ENCODE assay signal across 11 cellular contexts in the genomic region with DNA sequence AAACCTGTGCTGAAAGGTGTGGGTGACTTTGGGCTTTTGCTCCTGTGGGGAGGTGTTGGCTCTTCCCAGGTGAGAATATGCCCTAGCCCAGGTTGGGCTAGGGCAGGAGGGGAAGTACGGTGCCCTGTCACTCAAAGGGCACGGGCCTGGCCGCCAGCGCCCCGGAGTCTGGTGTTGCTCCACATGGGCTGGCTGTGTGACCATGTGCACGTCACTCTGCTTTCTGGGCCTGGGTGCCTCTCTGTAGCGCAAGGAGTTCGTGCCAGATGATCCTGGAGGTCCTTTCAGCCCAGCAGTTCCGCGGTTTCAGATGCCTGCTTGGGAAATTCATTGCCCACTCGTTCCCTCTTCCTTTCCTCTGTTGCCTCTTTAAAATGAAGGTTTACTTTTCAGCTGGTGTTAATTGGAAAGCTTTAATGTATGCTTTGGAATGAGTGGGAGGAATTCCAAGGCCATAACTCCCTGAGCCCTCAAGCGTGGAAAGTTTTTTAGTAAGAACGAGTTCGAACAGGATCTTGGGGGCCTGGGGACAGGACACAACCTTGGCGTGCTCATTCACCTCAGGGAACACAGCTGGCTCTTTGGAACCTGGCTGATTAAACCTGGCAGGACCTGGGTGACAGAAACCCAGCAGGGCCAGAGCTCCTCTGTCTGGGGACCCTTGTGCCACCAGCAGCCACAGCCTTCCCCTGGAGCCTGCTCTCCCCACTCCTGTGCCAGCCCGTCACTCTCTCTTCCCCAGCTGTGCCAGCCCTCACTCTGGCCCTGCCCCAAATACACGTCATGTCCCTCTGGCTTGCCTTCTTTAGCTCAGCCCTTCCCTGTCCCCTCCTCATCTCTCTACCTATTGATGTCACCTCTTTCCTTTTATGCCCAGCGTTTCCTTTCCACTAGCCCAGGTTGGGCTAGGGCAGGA. TPM values are rescaled to one million over a fixed set of nuclear protein-coding genes. Genes with fewer than 3 reads are reported as not detected.
DNase-seq lines count a peak whose midpoint lies in the region; ATAC-seq and TF ChIP-seq lines count a peak whose summit lies in the region.
"Had no signal": no experiment of that assay in that cellular context is flagged by ENCODE, and none has a peak within 500 bp of the region (broad histone marks: within the 10 kb centered on the region; RNA-seq: fewer than 3 reads in every experiment).

No MANE protein-coding gene starts in this region.

- H3K4me3 Mint-ChIP-seq in endothelial cell (ENCODE audit: unreplicated experiment) = peak overlapping the region; percentile 51

- intact Hi-C loops in right lobe of liver (cut with DNase I) = no loop called here

- peaks cover 74% of the 10 kb centered on the region for H3K4me1 Mint-ChIP-seq in endothelial cell (ENCODE audit: unreplicated experiment)

- no peak for TF ChIP-seq CTCF in endothelial cell (IDR thresholded peaks at IDR 0.05; ENCODE audit: unreplicated experiment)
- TF ChIP-seq CTCF in right lobe of liver (IDR thresholded peaks at IDR 0.05) = no peak
- no peak for TF ChIP-seq CTCF in upper lobe of left lung (IDR thresholded peaks at IDR 0.05)
- TF ChIP-seq CTCF in GM10266 (IDR thresholded peaks at IDR 0.05; ENCODE audit: control insufficient read depth, insufficient read depth, low read depth, missing control alignments) = no peak

- H3K4me1 ChIP-seq in right lobe of liver = peaks cover 0 to 66% (median 25%) of the 10 kb centered on the region in 4 donors
- peaks cover 37 to 70% (median 49%) of the 10 kb centered on the region in 4 donors for H3K4me1 ChIP-seq in upper lobe of left lung

- H3K4me3 ChIP-seq in right lobe of liver (no peak overlapping the region), upper lobe of left lung (no peak overlapping the region)

- H3K27ac Mint-ChIP-seq in endothelial cell (ENCODE audit: unreplicated experiment) = peak overlapping the region; percentile 86
- H3K27ac Mint-ChIP-seq: activated T-helper 2 cell treated with anti-CD3 and anti-CD28 coated beads, Interferon-gamma antibody, Interleukin-2, Interleukin-4, amounts not matched to agents 10 μg/mL and 5 μg/mL and 100 μg/mL, durations not matched to agents 14 hours and 24 hours and 36 hours had no signal

- TF ChIP-seq EP300 in upper lobe of left lung (IDR thresholded peaks at IDR 0.05) = no peak

- peak; percentile 74 to 82 (median 78) for ATAC-seq in right lobe of liver
- ATAC-seq in upper lobe of left lung (ENCODE audit: low FRiP score in 2 of 2) = peak; percentile 27 to 43

- no peaks in the 10 kb centered on the region for H3K9me3 Mint-ChIP-seq in endothelial cell (ENCODE audit: unreplicated experiment)
- H3K9me3 Mint-ChIP-seq: activated T-helper 2 cell treated with anti-CD3 and anti-CD28 coated beads, Interferon-gamma antibody, Interleukin-2, Interleukin-4, amounts not matched to agents 10 μg/mL and 5 μg/mL and 100 μg/mL, durations not matched to agents 14 hours and 24 hours and 36 hours had no signal

- H3K27ac ChIP-seq in right lobe of liver (peak overlapping the region; percentile 41 to 83 (median 66)), upper lobe of left lung (peak overlapping the region; percentile 74 to 82 (median 80))
- H3K27ac ChIP-seq: 22Rv1 had no signal

- 29% methylated on average over 10 of the region's 18 CpGs for WGBS in right lobe of liver (ENCODE audit: insufficient coverage, low coverage, low lambda C conversion rate, missing lambda C conversion rate)
- 44 to 57% methylated on average over 13 to 18 of the region's 18 CpGs for WGBS in upper lobe of left lung, 2 donors

- TF ChIP-seq POLR2A in right lobe of liver (IDR thresholded peaks at IDR 0.05) (no peak), upper lobe of left lung (IDR thresholded peaks at IDR 0.05) (no peak), erythroblast (IDR thresholded peaks at IDR 0.05; ENCODE audit: low read length) (no peak)

- DNase-seq in DMS153 (lab: John Stamatoyannopoulos, UW) = peak; percentile 32
- no peak for DNase-seq in DMS153 treated with DMSO at 0.1 percent for 48 hours (lab: John Stamatoyannopoulos, UW; ENCODE audit: unreplicated experiment)
- no peak for DNase-seq in endothelial cell (ENCODE audit: low spot score)
- DNase-seq in right lobe of liver = peak; percentile 81 to 90 (median 88)
- DNase-seq in upper lobe of left lung = peak; percentile 34 to 84
- no peak for DNase-seq in GM10266 (ENCODE audit: extremely low spot score)
- no peak for DNase-seq in erythroblast (lab: John Stamatoyannopoulos, UW)
- DNase-seq in mucosa of gallbladder (ENCODE audit: low spot score) = no peak
- DNase-seq: H7 had no signal

- H3K9me3 ChIP-seq in right lobe of liver = no peaks in the 10 kb centered on the region
- H3K9me3 ChIP-seq in upper lobe of left lung = no peaks in the 10 kb centered on the region

- peaks cover 10% of the 10 kb centered on the region for H3K36me3 Mint-ChIP-seq in endothelial cell (ENCODE audit: low read depth, unreplicated experiment)

- H3K36me3 ChIP-seq in right lobe of liver = no peaks in the 10 kb centered on the region
- H3K36me3 ChIP-seq in upper lobe of left lung = no peaks in the 10 kb centered on the region

- H3K27me3 Mint-ChIP-seq in endothelial cell (ENCODE audit: unreplicated experiment) = peaks cover 8% of the 10 kb centered on the region

- no peaks in the 10 kb centered on the region for H3K27me3 ChIP-seq in right lobe of liver
- H3K27me3 ChIP-seq in upper lobe of left lung = no peaks in the 10 kb centered on the region

RNA-seq across cellular contexts. Expression of a gene that starts 42.8 kb away (rescaled TPM):
- 116 TPM for total RNA-seq in endothelial cell (ENCODE audit: unreplicated experiment)
- total RNA-seq in right lobe of liver = 10 to 100 TPM; 23.7 to 53.2 (median 39.8) TPM
- 10 to 100 TPM; 25.2 to 62.9 (median 44.2) TPM for total RNA-seq in upper lobe of left lung
- total RNA-seq in mucosa of gallbladder = 38.7 TPM

Comparison
In these comparisons a context has a peak if more than half of its experiments do, and no peak if none do; other contexts are left out.
1. DNase-seq: peak in DMS153 (single experiment), right lobe of liver (3 of 3) and upper lobe of left lung (2 of 2); none in DMS153 treated with DMSO at 0.1 percent for 48 hours (single experiment), endothelial cell (single experiment), GM10266 (single experiment), erythroblast (0 of 2) and mucosa of gallbladder (single experiment).